In the genomic region with DNA sequence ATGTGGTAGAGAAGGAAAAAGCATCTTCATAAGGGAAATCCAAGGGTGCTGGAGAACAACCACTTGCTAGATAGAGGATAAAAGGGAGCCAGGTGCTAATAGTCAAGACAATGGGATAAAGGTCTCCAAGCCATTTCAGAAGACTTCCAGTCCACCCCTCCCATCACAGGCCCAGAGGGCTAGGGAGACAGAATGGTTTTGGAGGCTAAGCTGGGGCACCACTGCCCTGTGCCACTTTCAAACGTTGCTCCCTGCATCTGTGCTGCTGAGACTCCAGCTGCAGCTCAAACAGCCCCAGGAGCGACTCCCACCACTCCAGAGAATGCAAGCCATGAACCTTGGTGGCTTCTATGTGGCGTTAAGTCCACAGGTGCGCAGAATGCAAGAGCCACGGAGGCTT, we compare ENCODE assay signal across 35 cellular contexts. TPM values are rescaled to one million over a fixed set of nuclear protein-coding genes. Genes with fewer than 3 reads are reported as not detected.
DNase-seq lines count a peak whose midpoint lies in the region; ATAC-seq and TF ChIP-seq lines count a peak whose summit lies in the region.
"Had no signal": no experiment of that assay in that cellular context is flagged by ENCODE, and none has a peak within 500 bp of the region (broad histone marks: within the 10 kb centered on the region; RNA-seq: fewer than 3 reads in every experiment).

No MANE protein-coding gene starts in this region.

- no peak overlapping the region for H3K4me3 Mint-ChIP-seq in activated CD4-positive, alpha-beta memory T cell treated with anti-CD3 and anti-CD28 coated beads for 36 hours
- H3K4me3 Mint-ChIP-seq in activated CD4-positive, alpha-beta memory T cell treated with anti-CD3 and anti-CD28 coated beads, Interleukin-2, amount 10 ng/mL, durations not matched to agents 7 days and 5 days = no peak overlapping the region
- no peak overlapping the region for H3K4me3 Mint-ChIP-seq in activated naive CD4-positive, alpha-beta T cell treated with anti-CD3 and anti-CD28 coated beads for 36 hours
- H3K4me3 Mint-ChIP-seq in activated naive CD4-positive, alpha-beta T cell treated with anti-CD3 and anti-CD28 coated beads, Interleukin-2, amount 50 U/mL, for 24 hours = no peak overlapping the region
- H3K4me3 Mint-ChIP-seq: B cell; CD14-positive monocyte; CD4-positive, alpha-beta memory T cell; CD4-positive, alpha-beta T cell; CD4-positive, CD25-positive, alpha-beta regulatory T cell; CD8-positive, alpha-beta memory T cell; CD8-positive, alpha-beta T cell had no signal

- CTCF ChIA-PET in activated CD4-positive, alpha-beta memory T cell treated with anti-CD3 and anti-CD28 coated beads for 36 hours (lab: Charles Lee) = interaction anchor here (0.6 kb wide), 1 partner anchor 43 kb away, joined by 3 read pairs; no protein-coding TSS in a partner anchor
- CTCF ChIA-PET in activated CD4-positive, alpha-beta memory T cell treated with anti-CD3 and anti-CD28 coated beads, Interleukin-2, amount 10 ng/mL, durations not matched to agents 7 days and 5 days (lab: Charles Lee) = no interaction called here
- CTCF ChIA-PET in activated naive CD4-positive, alpha-beta T cell treated with anti-CD3 and anti-CD28 coated beads for 36 hours (lab: Charles Lee) = no interaction called here
- CTCF ChIA-PET in HEK293 (lab: Yijun Ruan, JAX) = interaction anchor here (0.6 kb wide), 1 partner anchor 1585 kb away, joined by 3 read pairs; no protein-coding TSS in a partner anchor

- H3K4me1 ChIP-seq in HEK293 (ENCODE audit: control insufficient read depth, insufficient read depth, low read length) = no peaks in the 10 kb centered on the region
- H3K4me1 ChIP-seq: BE2C, Caco-2 had no signal

- POLR2A ChIA-PET in activated CD4-positive, alpha-beta memory T cell treated with anti-CD3 and anti-CD28 coated beads for 36 hours (lab: Charles Lee) = interaction anchor here (1.5 kb wide), 1 partner anchor 39 kb away, joined by 3 read pairs; the partner anchor contains the start of gene HUWE1
- POLR2A ChIA-PET in activated CD4-positive, alpha-beta memory T cell treated with anti-CD3 and anti-CD28 coated beads, Interleukin-2, amount 10 ng/mL, durations not matched to agents 7 days and 5 days (lab: Charles Lee) = no interaction called here
- POLR2A ChIA-PET in HEK293 (lab: Yijun Ruan, JAX) = no interaction called here

- TF ChIP-seq CTCF in HEK293 (tag by site-specific recombination; IDR thresholded peaks at IDR 0.05) = no peak

- no peaks in the 10 kb centered on the region for H3K36me3 ChIP-seq in HEK293 (ENCODE audit: control insufficient read depth in 2 of 2, insufficient read depth in 1 of 2, low read length in 2 of 2)
- H3K36me3 ChIP-seq: BE2C; BLaER1; BLaER1 treated with 17β-estradiol and CSF1 and Interleukin-3, amounts not matched to agents 10 nM and 100 nM had no signal

- H3K4me1 Mint-ChIP-seq in activated CD4-positive, alpha-beta memory T cell treated with anti-CD3 and anti-CD28 coated beads for 36 hours (ENCODE audit: low read depth) = peaks cover 40% of the 10 kb centered on the region
- peaks cover 28% of the 10 kb centered on the region for H3K4me1 Mint-ChIP-seq in activated CD4-positive, alpha-beta memory T cell treated with anti-CD3 and anti-CD28 coated beads, Interleukin-2, amount 10 ng/mL, durations not matched to agents 7 days and 5 days
- H3K4me1 Mint-ChIP-seq in activated naive CD4-positive, alpha-beta T cell treated with anti-CD3 and anti-CD28 coated beads for 36 hours (ENCODE audit: low read depth) = peaks cover 37% of the 10 kb centered on the region
- H3K4me1 Mint-ChIP-seq in activated naive CD4-positive, alpha-beta T cell treated with anti-CD3 and anti-CD28 coated beads, Interleukin-2, amount 50 U/mL, for 24 hours = peaks cover 18% of the 10 kb centered on the region

- peak overlapping the region; percentile 89 for H3K27ac Mint-ChIP-seq in activated CD4-positive, alpha-beta memory T cell treated with anti-CD3 and anti-CD28 coated beads for 36 hours
- H3K27ac Mint-ChIP-seq in activated CD4-positive, alpha-beta memory T cell treated with anti-CD3 and anti-CD28 coated beads, Interleukin-2, amount 10 ng/mL, durations not matched to agents 7 days and 5 days = no peak overlapping the region
- H3K27ac Mint-ChIP-seq in activated naive CD4-positive, alpha-beta T cell treated with anti-CD3 and anti-CD28 coated beads for 36 hours = peak overlapping the region; percentile 53
- H3K27ac Mint-ChIP-seq in activated naive CD4-positive, alpha-beta T cell treated with anti-CD3 and anti-CD28 coated beads, Interleukin-2, amount 50 U/mL, for 72 hours = no peak overlapping the region
- peak overlapping the region; percentile 35 for H3K27ac Mint-ChIP-seq in activated naive CD4-positive, alpha-beta T cell treated with anti-CD3 and anti-CD28 coated beads, Interleukin-2, amount 50 U/mL, for 24 hours
- H3K27ac Mint-ChIP-seq: B cell; CD14-positive monocyte; CD4-positive, alpha-beta memory T cell; CD4-positive, alpha-beta T cell; CD4-positive, CD25-positive, alpha-beta regulatory T cell; CD8-positive, alpha-beta memory T cell; CD8-positive, alpha-beta T cell had no signal

- no peak for ATAC-seq in activated naive CD4-positive, alpha-beta T cell treated with anti-CD3 and anti-CD28 coated beads, Interleukin-2, amount 50 U/mL, for 72 hours
- no peak for ATAC-seq in left ventricle myocardium superior
- ATAC-seq: A549; CD8-positive, alpha-beta T cell had no signal

- H3K36me3 Mint-ChIP-seq in activated CD4-positive, alpha-beta memory T cell treated with anti-CD3 and anti-CD28 coated beads for 36 hours = peaks cover 9% of the 10 kb centered on the region
- peaks cover 4% of the 10 kb centered on the region for H3K36me3 Mint-ChIP-seq in activated CD4-positive, alpha-beta memory T cell treated with anti-CD3 and anti-CD28 coated beads, Interleukin-2, amount 10 ng/mL, durations not matched to agents 7 days and 5 days (ENCODE audit: low read depth)
- peaks cover 7% of the 10 kb centered on the region for H3K36me3 Mint-ChIP-seq in activated naive CD4-positive, alpha-beta T cell treated with anti-CD3 and anti-CD28 coated beads for 36 hours (ENCODE audit: low read depth)
- peaks cover 5 to 20% of the 10 kb centered on the region in 2 donors for H3K36me3 Mint-ChIP-seq in activated naive CD4-positive, alpha-beta T cell treated with anti-CD3 and anti-CD28 coated beads, Interleukin-2, amount 50 U/mL, for 72 hours
- H3K36me3 Mint-ChIP-seq in activated naive CD4-positive, alpha-beta T cell treated with anti-CD3 and anti-CD28 coated beads, Interleukin-2, amount 50 U/mL, for 24 hours = no peaks in the 10 kb centered on the region
- H3K36me3 Mint-ChIP-seq: CD14-positive monocyte; CD4-positive, alpha-beta memory T cell; CD4-positive, CD25-positive, alpha-beta regulatory T cell; CD8-positive, alpha-beta memory T cell; CD8-positive, alpha-beta T cell had no signal

- H3K9me3 Mint-ChIP-seq in activated CD4-positive, alpha-beta memory T cell treated with anti-CD3 and anti-CD28 coated beads for 36 hours = peaks cover 2% of the 10 kb centered on the region
- H3K9me3 Mint-ChIP-seq in activated CD4-positive, alpha-beta memory T cell treated with anti-CD3 and anti-CD28 coated beads, Interleukin-2, amount 10 ng/mL, durations not matched to agents 7 days and 5 days = peaks cover 2% of the 10 kb centered on the region
- H3K9me3 Mint-ChIP-seq in activated naive CD4-positive, alpha-beta T cell treated with anti-CD3 and anti-CD28 coated beads for 36 hours = peaks cover 2% of the 10 kb centered on the region
- H3K9me3 Mint-ChIP-seq in activated naive CD4-positive, alpha-beta T cell treated with anti-CD3 and anti-CD28 coated beads, Interleukin-2, amount 50 U/mL, for 72 hours = no peaks in the 10 kb centered on the region
- no peaks in the 10 kb centered on the region for H3K9me3 Mint-ChIP-seq in activated naive CD4-positive, alpha-beta T cell treated with anti-CD3 and anti-CD28 coated beads, Interleukin-2, amount 50 U/mL, for 24 hours
- H3K9me3 Mint-ChIP-seq: CD4-positive, alpha-beta memory T cell; CD4-positive, alpha-beta T cell; CD4-positive, CD25-positive, alpha-beta regulatory T cell; CD8-positive, alpha-beta memory T cell; CD8-positive, alpha-beta T cell had no signal

- no peaks in the 10 kb centered on the region; the same call in 1 of the 2 replicates for H3K9me3 ChIP-seq in HEK293 (ENCODE audit: control insufficient read depth, insufficient read depth, low read depth, low read length)
- H3K9me3 ChIP-seq: A549, BE2C, Caco-2 had no signal

- intact Hi-C loops in activated CD4-positive, alpha-beta memory T cell treated with anti-CD3 and anti-CD28 coated beads for 36 hours (cut with micrococcal nuclease) = no loop called here
- intact Hi-C loops in activated naive CD4-positive, alpha-beta T cell treated with anti-CD3 and anti-CD28 coated beads for 36 hours (cut with micrococcal nuclease) = no loop called here
- intact Hi-C loops in left ventricle myocardium superior (cut with micrococcal nuclease) = no loop called here

- DNase-seq in activated CD4-positive, alpha-beta memory T cell treated with anti-CD3 and anti-CD28 coated beads for 36 hours = no peak
- DNase-seq in activated CD4-positive, alpha-beta memory T cell treated with anti-CD3 and anti-CD28 coated beads, Interleukin-2, amount 10 ng/mL, durations not matched to agents 7 days and 5 days = no peak
- no peak for DNase-seq in activated naive CD4-positive, alpha-beta T cell treated with anti-CD3 and anti-CD28 coated beads for 36 hours
- DNase-seq in activated naive CD4-positive, alpha-beta T cell treated with anti-CD3 and anti-CD28 coated beads, Interleukin-2, amount 50 U/mL, for 72 hours (ENCODE audit: low spot score in 2 of 2) = no peak
- no peak for DNase-seq in activated naive CD4-positive, alpha-beta T cell (lab: John Stamatoyannopoulos, UW)
- no peak for DNase-seq in left ventricle myocardium superior
- DNase-seq: 8988T; ACHN; AML-193; BE2C; C1 segment of cervical spinal cord; Caco-2; Calu3; CD4-positive, alpha-beta memory T cell; CD4-positive, alpha-beta T cell; CD4-positive, CD25-positive, alpha-beta regulatory T cell; CD8-positive, alpha-beta memory T cell; CD8-positive, alpha-beta T cell; COR-L47; DMS 273 treated with DMSO at 0.1 percent for 48 hours; DMS153; DMS53; DMS79; DMS79 treated with DMSO at 0.1 percent for 48 hours; DND-41; EL had no signal

- H3K4me3 ChIP-seq in HEK293 (ENCODE audit: low read depth, low read length) = no peak overlapping the region
- H3K4me3 ChIP-seq: A549; BLaER1; BLaER1 treated with 17β-estradiol and CSF1 and Interleukin-3, amounts not matched to agents 10 nM and 100 nM had no signal

- no peaks in the 10 kb centered on the region for H3K27me3 Mint-ChIP-seq in activated CD4-positive, alpha-beta memory T cell treated with anti-CD3 and anti-CD28 coated beads for 36 hours
- H3K27me3 Mint-ChIP-seq in activated CD4-positive, alpha-beta memory T cell treated with anti-CD3 and anti-CD28 coated beads, Interleukin-2, amount 10 ng/mL, durations not matched to agents 7 days and 5 days = no peaks in the 10 kb centered on the region
- no peaks in the 10 kb centered on the region for H3K27me3 Mint-ChIP-seq in activated naive CD4-positive, alpha-beta T cell treated with anti-CD3 and anti-CD28 coated beads for 36 hours (ENCODE audit: low read depth)
- H3K27me3 Mint-ChIP-seq in activated naive CD4-positive, alpha-beta T cell treated with anti-CD3 and anti-CD28 coated beads, Interleukin-2, amount 50 U/mL, for 24 hours = no peaks in the 10 kb centered on the region
- H3K27me3 Mint-ChIP-seq: B cell; CD4-positive, alpha-beta memory T cell; CD4-positive, alpha-beta T cell; CD4-positive, CD25-positive, alpha-beta regulatory T cell had no signal

- no peak overlapping the region for H3K27ac ChIP-seq in HEK293 (ENCODE audit: extremely low read depth, low read depth, low read length)
- H3K27ac ChIP-seq: 22Rv1; A549; BLaER1; BLaER1 treated with 17β-estradiol and CSF1 and Interleukin-3, amounts not matched to agents 10 nM and 100 nM; C4-2B had no signal

RNA-seq across cellular contexts. Expression of gene HUWE1, which starts 38.4 kb away (rescaled TPM):
- 100 to 1,000 TPM; 544 to 560 TPM for total RNA-seq in activated CD4-positive, alpha-beta memory T cell treated with anti-CD3 and anti-CD28 coated beads for 36 hours
- 100 to 1,000 TPM; 213 to 237 TPM for total RNA-seq in activated CD4-positive, alpha-beta memory T cell treated with anti-CD3 and anti-CD28 coated beads, Interleukin-2, amount 10 ng/mL, durations not matched to agents 7 days and 5 days
- 100 to 1,000 TPM; 596 to 603 TPM for total RNA-seq in activated naive CD4-positive, alpha-beta T cell treated with anti-CD3 and anti-CD28 coated beads for 36 hours
- total RNA-seq in activated naive CD4-positive, alpha-beta T cell treated with anti-CD3 and anti-CD28 coated beads, Interleukin-2, amount 50 U/mL, for 72 hours = 100 to 1,000 TPM; 505 to 553 TPM
- 119 TPM for total RNA-seq in left ventricle myocardium superior

Comparison
In these comparisons a context has a peak if more than half of its experiments do, and no peak if none do; other contexts are left out.
1. H3K27ac Mint-ChIP-seq: peak in activated CD4-positive, alpha-beta memory T cell treated with anti-CD3 and anti-CD28 coated beads for 36 hours (single experiment), activated naive CD4-positive, alpha-beta T cell treated with anti-CD3 and anti-CD28 coated beads for 36 hours (single experiment) and activated naive CD4-positive, alpha-beta T cell treated with anti-CD3 and anti-CD28 coated beads, Interleukin-2, amount 50 U/mL, for 24 hours (single experiment); none in activated CD4-positive, alpha-beta memory T cell treated with anti-CD3 and anti-CD28 coated beads, Interleukin-2, amount 10 ng/mL, durations not matched to agents 7 days and 5 days (single experiment) and activated naive CD4-positive, alpha-beta T cell treated with anti-CD3 and anti-CD28 coated beads, Interleukin-2, amount 50 U/mL, for 72 hours (0 of 2).
2. CTCF ChIA-PET loops: an anchor here in activated CD4-positive, alpha-beta memory T cell treated with anti-CD3 and anti-CD28 coated beads for 36 hours (0.6 kb wide) and HEK293 (0.6 kb wide); none called in activated CD4-positive, alpha-beta memory T cell treated with anti-CD3 and anti-CD28 coated beads, Interleukin-2, amount 10 ng/mL, durations not matched to agents 7 days and 5 days and activated naive CD4-positive, alpha-beta T cell treated with anti-CD3 and anti-CD28 coated beads for 36 hours.